Comparison of ENCODE assay signal across 8 cellular contexts in the genomic region with DNA sequence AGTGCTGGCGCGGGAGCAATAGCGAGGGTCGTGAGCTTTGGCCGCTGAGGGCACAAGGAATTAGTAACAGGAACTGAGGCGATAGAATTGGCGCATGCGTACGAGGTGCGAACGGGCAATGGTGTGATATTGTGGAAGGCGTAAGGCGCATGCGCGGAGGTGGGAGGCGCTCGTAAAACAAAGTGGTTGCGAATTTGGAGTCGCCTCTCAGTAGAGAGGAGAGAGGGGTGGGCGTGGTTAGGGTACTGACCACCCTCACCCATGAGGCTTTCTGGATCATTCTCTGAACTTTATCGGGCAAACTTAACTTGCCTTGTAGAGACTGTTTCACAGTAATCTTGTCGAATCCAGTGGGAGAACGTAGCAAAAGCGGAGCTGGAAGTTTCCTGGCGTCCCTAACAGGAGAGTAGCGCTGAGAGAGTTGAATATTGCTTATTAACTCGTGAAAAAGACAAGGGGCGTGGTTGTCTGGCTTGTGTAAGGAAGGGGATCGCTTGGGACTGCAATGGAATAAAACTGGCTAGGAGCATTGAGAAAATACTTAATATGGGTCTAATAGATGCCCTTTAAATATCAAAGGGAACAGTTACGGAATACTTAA. TPM values are rescaled to one million over a fixed set of nuclear protein-coding genes. Genes with fewer than 3 reads are reported as not detected.
DNase-seq lines count a peak whose midpoint lies in the region; ATAC-seq, FAIRE-seq and TF ChIP-seq lines count a peak whose summit lies in the region.

No MANE protein-coding gene starts in this region.

- DNase-seq in NCI-H1092 (lab: John Stamatoyannopoulos, UW) (peak; percentile 96), SK-N-DZ (ENCODE audit: low spot score) (peak; percentile 99), Right ventricle myocardium superior (peak; percentile 95), pancreas (peak; percentile 92 to 98 (median 94)), tibial artery (peak; percentile 95 to 98)
- peak; percentile 93 for DNase-seq in activated naive CD8-positive, alpha-beta T cell treated with anti-CD3 and anti-CD28 coated beads for 36 hours

- H3K9me3 ChIP-seq in pancreas, result no peaks in the 10 kb centered on the region
- no peaks in the 10 kb centered on the region for H3K9me3 ChIP-seq in tibial artery

- no peak overlapping the region for H3K4me3 Mint-ChIP-seq in activated naive CD8-positive, alpha-beta T cell treated with anti-CD3 and anti-CD28 coated beads for 36 hours

- H3K27ac Mint-ChIP-seq in activated naive CD8-positive, alpha-beta T cell treated with anti-CD3 and anti-CD28 coated beads for 36 hours, result no peak overlapping the region

- no peak for TF ChIP-seq CTCF in pancreas (IDR thresholded peaks at IDR 0.05)
- no peak for TF ChIP-seq CTCF in tibial artery (IDR thresholded peaks at IDR 0.05)

- 0% methylated on average over 30 of the region's 30 CpGs for WGBS in pancreas, 2 donors

- H3K36me3 Mint-ChIP-seq in activated naive CD8-positive, alpha-beta T cell treated with anti-CD3 and anti-CD28 coated beads for 36 hours, result peaks cover 31% of the 10 kb centered on the region

- H3K27me3 ChIP-seq in pancreas, result no peaks in the 10 kb centered on the region
- no peaks in the 10 kb centered on the region for H3K27me3 ChIP-seq in tibial artery

- no peaks in the 10 kb centered on the region for H3K36me3 ChIP-seq in pancreas
- H3K36me3 ChIP-seq in tibial artery, result peaks cover 0 to 6% (median 0%) of the 10 kb centered on the region in 3 donors

- H3K27me3 Mint-ChIP-seq in activated naive CD8-positive, alpha-beta T cell treated with anti-CD3 and anti-CD28 coated beads for 36 hours, result no peaks in the 10 kb centered on the region

- peaks cover 12 to 26% (median 22%) of the 10 kb centered on the region in 3 donors for H3K4me1 ChIP-seq in pancreas
- peaks cover 0 to 47% (median 39%) of the 10 kb centered on the region in 4 donors for H3K4me1 ChIP-seq in tibial artery

- TF ChIP-seq POLR2A in GM10847 (IDR thresholded peaks at IDR 0.05; ENCODE audit: extremely low read depth, insufficient read length), result peak; percentile 31

- no peaks in the 10 kb centered on the region for H3K9me3 Mint-ChIP-seq in activated naive CD8-positive, alpha-beta T cell treated with anti-CD3 and anti-CD28 coated beads for 36 hours

- H3K4me3 ChIP-seq in pancreas (peak overlapping the region; percentile 27 to 73 (median 58)), tibial artery (peak overlapping the region; percentile 68 to 76)

- no peak for FAIRE-seq in pancreas (lab: Jason Lieb, UNC)

- peak overlapping the region; percentile 90 to 98 (median 96) for H3K27ac ChIP-seq in pancreas
- peak overlapping the region; percentile 95 to 97 for H3K27ac ChIP-seq in tibial artery

- peak; percentile 34 for ATAC-seq in HG02623 (IDR thresholded peaks at IDR 0.05; ENCODE audit: unreplicated experiment)
- ATAC-seq in Right ventricle myocardium superior (ENCODE audit: poor library complexity), result peak; percentile 73
- peak; percentile 61 to 73 (median 65) for ATAC-seq in pancreas

- H3K4me1 Mint-ChIP-seq in activated naive CD8-positive, alpha-beta T cell treated with anti-CD3 and anti-CD28 coated beads for 36 hours, result peaks cover 21% of the 10 kb centered on the region

- intact Hi-C loops in Right ventricle myocardium superior (cut with DNase I), result loop anchor here (5.0 kb wide), 1 partner anchor 42 kb away; no protein-coding TSS in a partner anchor
- intact Hi-C loops in pancreas (cut with DNase I), result no loop called here
- intact Hi-C loops in tibial artery (cut with DNase I; ENCODE audit: low total_unique reads), result loop anchor here (1.0 to 2.0 kb wide), 2 partner anchors 26 to 38 kb away; a partner anchor contains a TSS

RNA-seq across cellular contexts. Expression of a gene that starts 0.4 kb away (rescaled TPM):
- 523 and 644 TPM in 2 replicates for polyA plus RNA-seq in SK-N-DZ (2014; cell fraction: cytosol; rRNA removed)
- polyA plus RNA-seq in SK-N-DZ (2014; cell fraction: nucleus; rRNA removed), result 311 and 412 TPM in 2 replicates
- total RNA-seq in activated naive CD8-positive, alpha-beta T cell treated with anti-CD3 and anti-CD28 coated beads for 36 hours, result 100 to 1,000 TPM; 156 TPM
- 15.5 TPM for total RNA-seq in Right ventricle myocardium superior
- total RNA-seq in pancreas, result 10 to 100 TPM in 3 of 6 donors, 1 to 10 TPM in 3; 6.7 to 12.0 (median 10.2) TPM
- polyA plus RNA-seq in pancreas, result 10 to 100 TPM in 1 of 2 donors, 1 to 10 TPM in 1; 6.7 to 19.5 TPM

RNA-seq across cellular contexts. Expression of a gene that starts 4.4 kb away (rescaled TPM):
- polyA plus RNA-seq in SK-N-DZ (2014; cell fraction: cytosol; rRNA removed), result 65.4 and 75.4 TPM in 2 replicates
- 98.6 and 121 TPM in 2 replicates for polyA plus RNA-seq in SK-N-DZ (2014; cell fraction: nucleus; rRNA removed)
- total RNA-seq in activated naive CD8-positive, alpha-beta T cell treated with anti-CD3 and anti-CD28 coated beads for 36 hours, result 10 to 100 TPM; 34.7 to 38.4 TPM
- total RNA-seq in Right ventricle myocardium superior (52.7 TPM), pancreas (10 to 100 TPM; 32.3 to 53.4 (median 40.7) TPM)
- polyA plus RNA-seq in pancreas, result 10 to 100 TPM; 37.4 to 47.6 TPM

RNA-seq across cellular contexts. Expression of a gene that starts 8.2 kb away (rescaled TPM):
- polyA plus RNA-seq in SK-N-DZ (2014; cell fraction: cytosol; rRNA removed), result 133 and 172 TPM in 2 replicates
- polyA plus RNA-seq in SK-N-DZ (2014; cell fraction: nucleus; rRNA removed), result 243 and 343 TPM in 2 replicates
- 10 to 100 TPM; 54.2 to 56.1 TPM for total RNA-seq in activated naive CD8-positive, alpha-beta T cell treated with anti-CD3 and anti-CD28 coated beads for 36 hours
- total RNA-seq in Right ventricle myocardium superior (34.7 TPM), pancreas (10 to 100 TPM in 4 of 6 donors, 1 to 10 TPM in 2; 8.3 to 14.1 (median 11.9) TPM)
- 10 to 100 TPM; 22.6 to 28.6 TPM for polyA plus RNA-seq in pancreas

RNA-seq across cellular contexts. Expression of a gene that starts 13.3 kb away (rescaled TPM):
- 51.1 and 56.2 TPM in 2 replicates for polyA plus RNA-seq in SK-N-DZ (2014; cell fraction: cytosol; rRNA removed)
- 31.1 and 41.1 TPM in 2 replicates for polyA plus RNA-seq in SK-N-DZ (2014; cell fraction: nucleus; rRNA removed)
- total RNA-seq in activated naive CD8-positive, alpha-beta T cell treated with anti-CD3 and anti-CD28 coated beads for 36 hours, result 10 to 100 TPM; 24.2 to 25.1 TPM
- total RNA-seq in Right ventricle myocardium superior (13.2 TPM), pancreas (10 to 100 TPM in 3 of 6 donors, 1 to 10 TPM in 3; 8.1 to 18.3 (median 9.9) TPM)
- polyA plus RNA-seq in pancreas, result 10 to 100 TPM; 13.3 to 19.5 TPM

RNA-seq across cellular contexts. Expression of a gene that starts 18.5 kb away (rescaled TPM):
- not detected in 2 replicates for polyA plus RNA-seq in SK-N-DZ (2014; cell fraction: cytosol; rRNA removed)
- 0.98 TPM in 1 of 2 replicates, not detected in the other for polyA plus RNA-seq in SK-N-DZ (2014; cell fraction: nucleus; rRNA removed)
- total RNA-seq in activated naive CD8-positive, alpha-beta T cell treated with anti-CD3 and anti-CD28 coated beads for 36 hours, result under 1 TPM in 1 of 2 experiments, not detected in 1; 0.66 TPM
- not detected for total RNA-seq in Right ventricle myocardium superior
- under 1 TPM in 1 of 6 donors, not detected in 5; 0.29 TPM for total RNA-seq in pancreas
- polyA plus RNA-seq in pancreas, result not detected

Comparison
In these comparisons a context has a peak if more than half of its experiments do, and no peak if none do; other contexts are left out.
1. Peak in every context shown above with its lines: DNase-seq, ATAC-seq, H3K4me3 ChIP-seq and H3K27ac ChIP-seq.
2. intact Hi-C loops: an anchor here in Right ventricle myocardium superior (5.0 kb wide) and tibial artery (1.0 to 2.0 kb wide); none called in pancreas.